Comparison of ENCODE assay signal across 8 cellular contexts in the genomic region with DNA sequence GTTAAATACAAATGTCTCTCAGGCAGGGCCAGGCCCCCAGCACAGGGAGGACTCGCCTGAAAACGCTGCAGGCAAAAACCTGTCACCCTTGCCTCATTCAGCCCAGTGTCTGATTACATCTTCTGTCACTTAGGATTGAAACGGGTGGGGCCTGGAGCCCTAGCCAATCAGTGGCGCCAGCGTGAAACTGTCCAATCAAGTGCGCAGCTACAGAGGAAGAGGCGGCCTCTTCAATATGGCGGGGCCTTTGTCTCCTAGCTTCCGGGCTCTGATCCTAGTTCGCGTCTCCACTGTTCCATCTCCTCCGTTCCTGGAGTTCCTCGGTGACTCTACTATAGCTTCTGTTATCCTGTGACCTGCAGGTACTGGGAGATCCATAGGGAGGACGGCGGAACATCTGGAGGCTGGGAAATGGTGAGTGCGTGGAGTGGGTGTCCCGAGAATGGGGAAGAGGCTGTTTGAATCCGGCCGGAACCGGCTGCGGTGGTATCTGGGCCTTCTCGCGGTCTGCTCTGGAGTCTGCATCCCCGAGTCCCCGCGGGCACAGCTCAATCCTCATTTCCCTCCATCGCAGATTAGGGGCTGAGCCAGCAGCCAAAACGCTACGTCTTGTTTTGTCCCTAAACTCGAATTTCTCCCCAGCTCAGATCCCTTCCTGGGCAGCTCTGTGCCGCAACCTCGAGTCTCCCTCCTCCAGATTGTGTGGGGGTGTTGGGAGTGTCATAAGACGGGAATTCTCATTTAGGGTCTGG. TPM values are rescaled to one million over a fixed set of nuclear protein-coding genes. Genes with fewer than 3 reads are reported as not detected.
A peak's percentile ranks its signal among the peaks of the same experiment; 100 is the strongest.
DNase-seq lines count a peak whose midpoint lies in the region; ATAC-seq and TF ChIP-seq lines count a peak whose summit lies in the region.

ZNF736 (plus strand) TSS at position 222 of the 752 bp plus-strand sequence; CDS start at position 412, 190 bp downstream.

- H3K27me3 ChIP-seq in rectal smooth muscle tissue (ENCODE audit: control insufficient read depth, insufficient read depth, low read length), result no peaks in the 10 kb centered on the region
- no peaks in the 10 kb centered on the region for H3K27me3 ChIP-seq in vagina

- intact Hi-C loops in vagina (cut with DNase I), result no loop called here

- H3K9ac ChIP-seq in rectal smooth muscle tissue (ENCODE audit: low read length), result peak within 1 kb of the TSS; percentile 84

- peaks cover 6% of the 10 kb centered on the region for H3K4me1 ChIP-seq in rectal smooth muscle tissue (ENCODE audit: control insufficient read depth, insufficient read depth, low read length)
- H3K4me1 ChIP-seq in vagina, result peaks cover 30% of the 10 kb centered on the region

- TF ChIP-seq POLR2A in vagina (IDR thresholded peaks at IDR 0.05), result peak in 1 of 2 donors; percentile 16

- H3K36me3 ChIP-seq in rectal smooth muscle tissue (ENCODE audit: control insufficient read depth, insufficient read depth, low read length), result no peaks in the 10 kb centered on the region
- no peaks in the 10 kb centered on the region for H3K36me3 ChIP-seq in vagina

- CTCF ChIA-PET in HEK293T (lab: Yijun Ruan, JAX), result interaction anchor here (0.5 kb wide), 1 partner anchor 127 kb away, joined by 3 read pairs; no protein-coding TSS in a partner anchor

- TF ChIP-seq CTCF in vagina (IDR thresholded peaks at IDR 0.05), result no peak

- H3K4me3 ChIP-seq in rectal smooth muscle tissue (ENCODE audit: low read length) (peak within 1 kb of the TSS; percentile 94), vagina (peak within 1 kb of the TSS; percentile 51 to 74)

- no peaks in the 10 kb centered on the region for H3K9me3 ChIP-seq in vagina

- DNase-seq in GM03348 (ENCODE audit: low spot score) (peak; percentile 97), HEK293T (ENCODE audit: extremely low spot score) (peak; percentile 83), NAMALWA (ENCODE audit: low spot score) (peak; percentile 99), glomerular endothelial cell (ENCODE audit: extremely low read depth, low read depth, low spot score) (peak; percentile 66), vagina (ENCODE audit: extremely low spot score in 2 of 2) (peak in 1 of 2 donors; percentile 95)
- peak; percentile 88 for DNase-seq in activated naive CD4-positive, alpha-beta T cell treated with anti-CD3 and anti-CD28 coated beads, Interleukin-2, amount 50 U/mL, for 16 hours

- POLR2A ChIA-PET in HEK293T (lab: Yijun Ruan, JAX), result interaction anchor here (0.6 to 1.1 kb wide), 3 partner anchors 11 to 352 kb away, joined by 3 to 5 read pairs (median 4); partner anchors contain the start of genes ZNF107 and ZNF680

- H3K27ac ChIP-seq in rectal smooth muscle tissue (ENCODE audit: low read depth, low read length) (peak within 1 kb of the TSS; percentile 70), vagina (peak within 1 kb of the TSS; percentile 71)

- ATAC-seq in SK-N-SH treated with all-trans-retinoic acid at 6 μM for 48 hours, result peak; percentile 100

TF ChIP-seq in HEK293T, 16 proteins besides CTCF, POLR2A, EP300 and RAD21:
- TF ChIP-seq ZNF384 (IDR thresholded peaks at IDR 0.05), result no peak
- TF ChIP-seq, protein P1, sequence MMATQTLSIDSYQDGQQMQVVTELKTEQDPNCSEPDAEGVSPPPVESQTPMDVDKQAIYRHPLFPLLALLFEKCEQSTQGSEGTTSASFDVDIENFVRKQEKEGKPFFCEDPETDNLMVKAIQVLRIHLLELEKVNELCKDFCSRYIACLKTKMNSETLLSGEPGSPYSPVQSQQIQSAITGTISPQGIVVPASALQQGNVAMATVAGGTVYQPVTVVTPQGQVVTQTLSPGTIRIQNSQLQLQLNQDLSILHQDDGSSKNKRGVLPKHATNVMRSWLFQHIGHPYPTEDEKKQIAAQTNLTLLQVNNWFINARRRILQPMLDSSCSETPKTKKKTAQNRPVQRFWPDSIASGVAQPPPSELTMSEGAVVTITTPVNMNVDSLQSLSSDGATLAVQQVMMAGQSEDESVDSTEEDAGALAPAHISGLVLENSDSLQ (IDR thresholded peaks at IDR 0.05), result peak; percentile 93
- peak; percentile 55; the same call in 1 of the 2 replicates for TF ChIP-seq ELF4 (IDR thresholded peaks at IDR 0.05)
- TF ChIP-seq HDGF (IDR thresholded peaks at IDR 0.05; ENCODE audit: borderline replicate concordance), result no peak
- TF ChIP-seq SUZ12 (IDR thresholded peaks at IDR 0.05), result no peak
- no peak for TF ChIP-seq FOXM1 (IDR thresholded peaks at IDR 0.05; ENCODE audit: borderline replicate concordance)
- TF ChIP-seq L3MBTL2 (conservative IDR thresholded peaks at IDR 0.05), result peak; percentile 55

TF ChIP-seq in SK-N-SH treated with all-trans-retinoic acid at 6 μM for 48 hours, 23 proteins besides CTCF, POLR2A, EP300 and RAD21:
- TF ChIP-seq ZFP3 (CRISPR knock-in tag; IDR thresholded peaks at IDR 0.05) (no peak), BACH2 (CRISPR knock-in tag; IDR thresholded peaks at IDR 0.05; ENCODE audit: borderline replicate concordance) (no peak)

RNA-seq across cellular contexts. Expression of gene ZNF736, which starts in this region (rescaled TPM):
- 4.5 and 6.9 TPM in 2 replicates for total RNA-seq in glomerular endothelial cell
- total RNA-seq in vagina, result 11.3 TPM
